Comparison of ENCODE assay signal across 8 cellular contexts in genomic region chr4:102503301-102503746, GRCh38. TPM values are rescaled to one million over a fixed set of nuclear protein-coding genes. Genes with fewer than 3 reads are reported as not detected.
DNase-seq lines count a peak whose midpoint lies in the region; ATAC-seq and TF ChIP-seq lines count a peak whose summit lies in the region.

No MANE protein-coding gene starts in this region.

- H3K4me3 Mint-ChIP-seq in nephron progenitor cell = peak overlapping the region; percentile 88

- H3K27me3 Mint-ChIP-seq in nephron progenitor cell (ENCODE audit: low read depth, poor library complexity) = peaks cover 9% of the 10 kb centered on the region

- ATAC-seq in body of pancreas = no peak
- no peak for ATAC-seq in GM21825 (IDR thresholded peaks at IDR 0.05; ENCODE audit: unreplicated experiment)
- no peak for ATAC-seq in GM18907 (IDR thresholded peaks at IDR 0.05; ENCODE audit: unreplicated experiment)

- H2AFZ ChIP-seq in Loucy (ENCODE audit: low read length) = 0 out of 2 replicates have a peak overlapping the region, but pooled peaks have one; percentile 2

- peaks cover 27% of the 10 kb centered on the region for H3K4me1 Mint-ChIP-seq in nephron progenitor cell

- intact Hi-C loops in body of pancreas (cut with DNase I) = no loop called here

- H3K36me3 Mint-ChIP-seq in nephron progenitor cell (ENCODE audit: low read depth) = peaks cover 5% of the 10 kb centered on the region

- H3K9me3 Mint-ChIP-seq in nephron progenitor cell = peaks cover 14% of the 10 kb centered on the region

- no peak overlapping the region for H3K27ac Mint-ChIP-seq in nephron progenitor cell

- H3K4me1 ChIP-seq in Loucy (ENCODE audit: insufficient read depth, low read length, poor library complexity, severe bottlenecking) (peaks cover 53% of the 10 kb centered on the region), body of pancreas (peaks cover 42% of the 10 kb centered on the region)

- H3K27me3 ChIP-seq in Loucy (ENCODE audit: insufficient read depth, low read length, poor library complexity, severe bottlenecking) (peaks cover 3% of the 10 kb centered on the region), body of pancreas (no peaks in the 10 kb centered on the region)

- no peak for TF ChIP-seq POLR2A in body of pancreas (IDR thresholded peaks at IDR 0.05)

- no peaks in the 10 kb centered on the region for H3K9me2 ChIP-seq in Loucy (replicated peaks; ENCODE audit: low read depth, low read length)

- peaks cover 16% of the 10 kb centered on the region for H4K20me1 ChIP-seq in Loucy (ENCODE audit: insufficient read depth, low read length, poor library complexity, severe bottlenecking)

- H3K9me3 ChIP-seq in Loucy (ENCODE audit: insufficient read depth, low read depth, low read length) (no peaks in the 10 kb centered on the region), body of pancreas (no peaks in the 10 kb centered on the region)

- H3K36me3 ChIP-seq in Loucy (ENCODE audit: insufficient read depth, low read length) = no peaks in the 10 kb centered on the region
- H3K36me3 ChIP-seq in body of pancreas (replicated peaks in 1 of 2; ENCODE audit: insufficient read depth in 1 of 2, low read depth in 2 of 2) = no peaks in the 10 kb centered on the region

- peak overlapping the region; percentile 92 for H3K4me3 ChIP-seq in Loucy (ENCODE audit: low read length, poor library complexity, severe bottlenecking)
- no peak overlapping the region for H3K4me3 ChIP-seq in body of pancreas

- DNase-seq in DMS53 (lab: John Stamatoyannopoulos, UW) = peak; percentile 36
- no peak for DNase-seq in body of pancreas
- DNase-seq in nephron progenitor cell = no peak
- no peak for DNase-seq in NCI-H2171 treated with DMSO at 0.1 percent for 48 hours (lab: John Stamatoyannopoulos, UW)
- DNase-seq in activated CD4-positive, alpha-beta T cell treated with anti-CD3 and anti-CD28 coated beads for 48 hours = no peak

- H3K79me2 ChIP-seq in Loucy (ENCODE audit: insufficient read depth, low read length) = peaks cover 66% of the 10 kb centered on the region

- TF ChIP-seq CTCF in Loucy (conservative IDR thresholded peaks at IDR 0.05; ENCODE audit: low read length) (no peak), body of pancreas (IDR thresholded peaks at IDR 0.05) (no peak), nephron progenitor cell (IDR thresholded peaks at IDR 0.05) (no peak)

- peak overlapping the region; percentile 96 for H3K9ac ChIP-seq in Loucy (ENCODE audit: low read depth, low read length, poor library complexity, severe bottlenecking)

- 3 to 6% methylated on average over 3 of the region's 3 CpGs for WGBS in body of pancreas, 2 donors

- no peaks in the 10 kb centered on the region for H3F3A ChIP-seq in Loucy (ENCODE audit: low read depth)

- peak overlapping the region in 3 of 4 donors; percentile 4 to 98 (median 97) for H3K27ac ChIP-seq in body of pancreas

- H3K4me2 ChIP-seq in Loucy (ENCODE audit: low read depth, low read length, poor library complexity, severe bottlenecking) = peak overlapping the region; percentile 91

RNA-seq across cellular contexts. Expression of gene NFKB1, which starts 2.2 kb away (rescaled TPM):
- total RNA-seq in body of pancreas = 10 to 100 TPM; 14.5 to 20.5 TPM
